ENCODE assay signal across 2 cellular contexts in the genomic region with DNA sequence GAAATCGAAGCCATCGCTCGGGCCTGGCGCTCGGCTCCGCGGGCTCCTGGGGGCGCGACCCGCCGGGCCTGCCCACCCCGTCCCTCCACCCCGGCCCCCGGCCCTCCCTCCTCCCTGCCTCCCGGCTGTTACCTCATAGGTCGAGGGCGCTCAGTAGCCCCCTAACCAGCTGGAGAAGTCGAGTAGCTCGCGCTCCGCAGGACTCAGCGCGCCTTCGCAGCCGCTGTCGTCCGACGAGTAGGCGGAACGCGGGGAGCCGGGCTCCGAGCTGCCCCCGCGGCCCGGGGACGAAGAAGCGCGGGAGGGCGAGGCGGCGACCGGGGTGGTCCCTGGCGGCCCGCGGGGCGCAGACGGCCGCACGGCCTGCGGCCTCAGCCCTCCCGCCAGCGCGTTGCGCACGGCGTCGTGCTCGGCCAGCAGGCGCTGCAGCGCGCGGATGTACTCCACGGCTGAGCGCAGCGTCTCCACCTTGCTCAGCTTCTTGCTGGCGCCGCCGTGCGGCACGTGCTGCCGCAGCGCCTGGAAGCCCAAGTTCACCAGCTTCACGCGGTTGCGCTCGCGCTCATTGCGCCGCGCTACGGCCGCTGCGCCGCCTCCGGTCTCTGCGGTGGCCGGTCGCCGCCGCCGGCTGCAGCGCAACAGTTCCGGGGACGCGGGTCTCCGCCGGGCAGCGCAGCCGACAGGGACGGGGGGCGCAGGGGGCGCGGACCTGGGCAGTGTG.
TF ChIP-seq lines count a peak whose summit lies in the region.

No MANE protein-coding gene starts in this region.

TF ChIP-seq in WTC11, 78 proteins besides CTCF, POLR2A, EP300 and RAD21 (continued from another document and continues in another):
- TF ChIP-seq, protein P1, sequence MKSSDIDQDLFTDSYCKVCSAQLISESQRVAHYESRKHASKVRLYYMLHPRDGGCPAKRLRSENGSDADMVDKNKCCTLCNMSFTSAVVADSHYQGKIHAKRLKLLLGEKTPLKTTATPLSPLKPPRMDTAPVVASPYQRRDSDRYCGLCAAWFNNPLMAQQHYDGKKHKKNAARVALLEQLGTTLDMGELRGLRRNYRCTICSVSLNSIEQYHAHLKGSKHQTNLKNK (CRISPR knock-in tag; IDR thresholded peaks at IDR 0.05) = no peak
- TF ChIP-seq, protein P2, sequence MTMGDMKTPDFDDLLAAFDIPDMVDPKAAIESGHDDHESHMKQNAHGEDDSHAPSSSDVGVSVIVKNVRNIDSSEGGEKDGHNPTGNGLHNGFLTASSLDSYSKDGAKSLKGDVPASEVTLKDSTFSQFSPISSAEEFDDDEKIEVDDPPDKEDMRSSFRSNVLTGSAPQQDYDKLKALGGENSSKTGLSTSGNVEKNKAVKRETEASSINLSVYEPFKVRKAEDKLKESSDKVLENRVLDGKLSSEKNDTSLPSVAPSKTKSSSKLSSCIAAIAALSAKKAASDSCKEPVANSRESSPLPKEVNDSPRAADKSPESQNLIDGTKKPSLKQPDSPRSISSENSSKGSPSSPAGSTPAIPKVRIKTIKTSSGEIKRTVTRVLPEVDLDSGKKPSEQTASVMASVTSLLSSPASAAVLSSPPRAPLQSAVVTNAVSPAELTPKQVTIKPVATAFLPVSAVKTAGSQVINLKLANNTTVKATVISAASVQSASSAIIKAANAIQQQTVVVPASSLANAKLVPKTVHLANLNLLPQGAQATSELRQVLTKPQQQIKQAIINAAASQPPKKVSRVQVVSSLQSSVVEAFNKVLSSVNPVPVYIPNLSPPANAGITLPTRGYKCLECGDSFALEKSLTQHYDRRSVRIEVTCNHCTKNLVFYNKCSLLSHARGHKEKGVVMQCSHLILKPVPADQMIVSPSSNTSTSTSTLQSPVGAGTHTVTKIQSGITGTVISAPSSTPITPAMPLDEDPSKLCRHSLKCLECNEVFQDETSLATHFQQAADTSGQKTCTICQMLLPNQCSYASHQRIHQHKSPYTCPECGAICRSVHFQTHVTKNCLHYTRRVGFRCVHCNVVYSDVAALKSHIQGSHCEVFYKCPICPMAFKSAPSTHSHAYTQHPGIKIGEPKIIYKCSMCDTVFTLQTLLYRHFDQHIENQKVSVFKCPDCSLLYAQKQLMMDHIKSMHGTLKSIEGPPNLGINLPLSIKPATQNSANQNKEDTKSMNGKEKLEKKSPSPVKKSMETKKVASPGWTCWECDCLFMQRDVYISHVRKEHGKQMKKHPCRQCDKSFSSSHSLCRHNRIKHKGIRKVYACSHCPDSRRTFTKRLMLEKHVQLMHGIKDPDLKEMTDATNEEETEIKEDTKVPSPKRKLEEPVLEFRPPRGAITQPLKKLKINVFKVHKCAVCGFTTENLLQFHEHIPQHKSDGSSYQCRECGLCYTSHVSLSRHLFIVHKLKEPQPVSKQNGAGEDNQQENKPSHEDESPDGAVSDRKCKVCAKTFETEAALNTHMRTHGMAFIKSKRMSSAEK (CRISPR knock-in tag; IDR thresholded peaks at IDR 0.05; ENCODE audit: borderline replicate concordance) = no peak
- TF ChIP-seq FOXK1 (CRISPR knock-in tag; IDR thresholded peaks at IDR 0.05) (peak; percentile 99), MXD4 (CRISPR knock-in tag; IDR thresholded peaks at IDR 0.05; ENCODE audit: borderline replicate concordance) (no peak), CREM (CRISPR knock-in tag; IDR thresholded peaks at IDR 0.05) (peak; percentile 94), CREB1 (CRISPR knock-in tag; IDR thresholded peaks at IDR 0.05) (peak; percentile 98)
- TF ChIP-seq, protein P3, sequence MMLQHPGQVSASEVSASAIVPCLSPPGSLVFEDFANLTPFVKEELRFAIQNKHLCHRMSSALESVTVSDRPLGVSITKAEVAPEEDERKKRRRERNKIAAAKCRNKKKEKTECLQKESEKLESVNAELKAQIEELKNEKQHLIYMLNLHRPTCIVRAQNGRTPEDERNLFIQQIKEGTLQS (CRISPR knock-in tag; conservative IDR thresholded peaks at IDR 0.05) = peak; percentile 89
- TF ChIP-seq, protein P4, sequence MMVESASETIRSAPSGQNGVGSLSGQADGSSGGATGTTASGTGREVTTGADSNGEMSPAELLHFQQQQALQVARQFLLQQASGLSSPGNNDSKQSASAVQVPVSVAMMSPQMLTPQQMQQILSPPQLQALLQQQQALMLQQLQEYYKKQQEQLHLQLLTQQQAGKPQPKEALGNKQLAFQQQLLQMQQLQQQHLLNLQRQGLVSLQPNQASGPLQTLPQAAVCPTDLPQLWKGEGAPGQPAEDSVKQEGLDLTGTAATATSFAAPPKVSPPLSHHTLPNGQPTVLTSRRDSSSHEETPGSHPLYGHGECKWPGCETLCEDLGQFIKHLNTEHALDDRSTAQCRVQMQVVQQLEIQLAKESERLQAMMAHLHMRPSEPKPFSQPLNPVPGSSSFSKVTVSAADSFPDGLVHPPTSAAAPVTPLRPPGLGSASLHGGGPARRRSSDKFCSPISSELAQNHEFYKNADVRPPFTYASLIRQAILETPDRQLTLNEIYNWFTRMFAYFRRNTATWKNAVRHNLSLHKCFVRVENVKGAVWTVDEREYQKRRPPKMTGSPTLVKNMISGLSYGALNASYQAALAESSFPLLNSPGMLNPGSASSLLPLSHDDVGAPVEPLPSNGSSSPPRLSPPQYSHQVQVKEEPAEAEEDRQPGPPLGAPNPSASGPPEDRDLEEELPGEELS (CRISPR knock-in tag; IDR thresholded peaks at IDR 0.05) = peak; percentile 100
- TF ChIP-seq, protein P5, sequence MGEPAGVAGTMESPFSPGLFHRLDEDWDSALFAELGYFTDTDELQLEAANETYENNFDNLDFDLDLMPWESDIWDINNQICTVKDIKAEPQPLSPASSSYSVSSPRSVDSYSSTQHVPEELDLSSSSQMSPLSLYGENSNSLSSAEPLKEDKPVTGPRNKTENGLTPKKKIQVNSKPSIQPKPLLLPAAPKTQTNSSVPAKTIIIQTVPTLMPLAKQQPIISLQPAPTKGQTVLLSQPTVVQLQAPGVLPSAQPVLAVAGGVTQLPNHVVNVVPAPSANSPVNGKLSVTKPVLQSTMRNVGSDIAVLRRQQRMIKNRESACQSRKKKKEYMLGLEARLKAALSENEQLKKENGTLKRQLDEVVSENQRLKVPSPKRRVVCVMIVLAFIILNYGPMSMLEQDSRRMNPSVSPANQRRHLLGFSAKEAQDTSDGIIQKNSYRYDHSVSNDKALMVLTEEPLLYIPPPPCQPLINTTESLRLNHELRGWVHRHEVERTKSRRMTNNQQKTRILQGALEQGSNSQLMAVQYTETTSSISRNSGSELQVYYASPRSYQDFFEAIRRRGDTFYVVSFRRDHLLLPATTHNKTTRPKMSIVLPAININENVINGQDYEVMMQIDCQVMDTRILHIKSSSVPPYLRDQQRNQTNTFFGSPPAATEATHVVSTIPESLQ (CRISPR knock-in tag; IDR thresholded peaks at IDR 0.05) = peak; percentile 86
- TF ChIP-seq, protein P6, sequence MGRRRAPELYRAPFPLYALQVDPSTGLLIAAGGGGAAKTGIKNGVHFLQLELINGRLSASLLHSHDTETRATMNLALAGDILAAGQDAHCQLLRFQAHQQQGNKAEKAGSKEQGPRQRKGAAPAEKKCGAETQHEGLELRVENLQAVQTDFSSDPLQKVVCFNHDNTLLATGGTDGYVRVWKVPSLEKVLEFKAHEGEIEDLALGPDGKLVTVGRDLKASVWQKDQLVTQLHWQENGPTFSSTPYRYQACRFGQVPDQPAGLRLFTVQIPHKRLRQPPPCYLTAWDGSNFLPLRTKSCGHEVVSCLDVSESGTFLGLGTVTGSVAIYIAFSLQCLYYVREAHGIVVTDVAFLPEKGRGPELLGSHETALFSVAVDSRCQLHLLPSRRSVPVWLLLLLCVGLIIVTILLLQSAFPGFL (CRISPR knock-in tag; IDR thresholded peaks at IDR 0.05; ENCODE audit: borderline replicate concordance) = peak; percentile 97; the same call in 1 of the 2 replicates

TF ChIP-seq in H1, 55 proteins besides CTCF, POLR2A, EP300 and RAD21 (continued from another document):
- TF ChIP-seq, protein P3 (IDR thresholded peaks at IDR 0.05; ENCODE audit: insufficient read depth, low read depth, low read length) = no peak
- TF ChIP-seq CREB1 (IDR thresholded peaks at IDR 0.05) (0 out of 2 replicates have a peak, but pooled peaks have one; percentile 31), YY1 (IDR thresholded peaks at IDR 0.05; ENCODE audit: low read depth, low read length) (no peak), JUND (IDR thresholded peaks at IDR 0.05; ENCODE audit: low read length) (no peak), RNF2 (IDR thresholded peaks at IDR 0.05; ENCODE audit: borderline replicate concordance, low read depth, low read length, missing control alignments, poor library complexity, severe bottlenecking) (peak; percentile 19), SP1 (IDR thresholded peaks at IDR 0.05; ENCODE audit: low read depth, low read length) (no peak)
- TF ChIP-seq, protein P7, sequence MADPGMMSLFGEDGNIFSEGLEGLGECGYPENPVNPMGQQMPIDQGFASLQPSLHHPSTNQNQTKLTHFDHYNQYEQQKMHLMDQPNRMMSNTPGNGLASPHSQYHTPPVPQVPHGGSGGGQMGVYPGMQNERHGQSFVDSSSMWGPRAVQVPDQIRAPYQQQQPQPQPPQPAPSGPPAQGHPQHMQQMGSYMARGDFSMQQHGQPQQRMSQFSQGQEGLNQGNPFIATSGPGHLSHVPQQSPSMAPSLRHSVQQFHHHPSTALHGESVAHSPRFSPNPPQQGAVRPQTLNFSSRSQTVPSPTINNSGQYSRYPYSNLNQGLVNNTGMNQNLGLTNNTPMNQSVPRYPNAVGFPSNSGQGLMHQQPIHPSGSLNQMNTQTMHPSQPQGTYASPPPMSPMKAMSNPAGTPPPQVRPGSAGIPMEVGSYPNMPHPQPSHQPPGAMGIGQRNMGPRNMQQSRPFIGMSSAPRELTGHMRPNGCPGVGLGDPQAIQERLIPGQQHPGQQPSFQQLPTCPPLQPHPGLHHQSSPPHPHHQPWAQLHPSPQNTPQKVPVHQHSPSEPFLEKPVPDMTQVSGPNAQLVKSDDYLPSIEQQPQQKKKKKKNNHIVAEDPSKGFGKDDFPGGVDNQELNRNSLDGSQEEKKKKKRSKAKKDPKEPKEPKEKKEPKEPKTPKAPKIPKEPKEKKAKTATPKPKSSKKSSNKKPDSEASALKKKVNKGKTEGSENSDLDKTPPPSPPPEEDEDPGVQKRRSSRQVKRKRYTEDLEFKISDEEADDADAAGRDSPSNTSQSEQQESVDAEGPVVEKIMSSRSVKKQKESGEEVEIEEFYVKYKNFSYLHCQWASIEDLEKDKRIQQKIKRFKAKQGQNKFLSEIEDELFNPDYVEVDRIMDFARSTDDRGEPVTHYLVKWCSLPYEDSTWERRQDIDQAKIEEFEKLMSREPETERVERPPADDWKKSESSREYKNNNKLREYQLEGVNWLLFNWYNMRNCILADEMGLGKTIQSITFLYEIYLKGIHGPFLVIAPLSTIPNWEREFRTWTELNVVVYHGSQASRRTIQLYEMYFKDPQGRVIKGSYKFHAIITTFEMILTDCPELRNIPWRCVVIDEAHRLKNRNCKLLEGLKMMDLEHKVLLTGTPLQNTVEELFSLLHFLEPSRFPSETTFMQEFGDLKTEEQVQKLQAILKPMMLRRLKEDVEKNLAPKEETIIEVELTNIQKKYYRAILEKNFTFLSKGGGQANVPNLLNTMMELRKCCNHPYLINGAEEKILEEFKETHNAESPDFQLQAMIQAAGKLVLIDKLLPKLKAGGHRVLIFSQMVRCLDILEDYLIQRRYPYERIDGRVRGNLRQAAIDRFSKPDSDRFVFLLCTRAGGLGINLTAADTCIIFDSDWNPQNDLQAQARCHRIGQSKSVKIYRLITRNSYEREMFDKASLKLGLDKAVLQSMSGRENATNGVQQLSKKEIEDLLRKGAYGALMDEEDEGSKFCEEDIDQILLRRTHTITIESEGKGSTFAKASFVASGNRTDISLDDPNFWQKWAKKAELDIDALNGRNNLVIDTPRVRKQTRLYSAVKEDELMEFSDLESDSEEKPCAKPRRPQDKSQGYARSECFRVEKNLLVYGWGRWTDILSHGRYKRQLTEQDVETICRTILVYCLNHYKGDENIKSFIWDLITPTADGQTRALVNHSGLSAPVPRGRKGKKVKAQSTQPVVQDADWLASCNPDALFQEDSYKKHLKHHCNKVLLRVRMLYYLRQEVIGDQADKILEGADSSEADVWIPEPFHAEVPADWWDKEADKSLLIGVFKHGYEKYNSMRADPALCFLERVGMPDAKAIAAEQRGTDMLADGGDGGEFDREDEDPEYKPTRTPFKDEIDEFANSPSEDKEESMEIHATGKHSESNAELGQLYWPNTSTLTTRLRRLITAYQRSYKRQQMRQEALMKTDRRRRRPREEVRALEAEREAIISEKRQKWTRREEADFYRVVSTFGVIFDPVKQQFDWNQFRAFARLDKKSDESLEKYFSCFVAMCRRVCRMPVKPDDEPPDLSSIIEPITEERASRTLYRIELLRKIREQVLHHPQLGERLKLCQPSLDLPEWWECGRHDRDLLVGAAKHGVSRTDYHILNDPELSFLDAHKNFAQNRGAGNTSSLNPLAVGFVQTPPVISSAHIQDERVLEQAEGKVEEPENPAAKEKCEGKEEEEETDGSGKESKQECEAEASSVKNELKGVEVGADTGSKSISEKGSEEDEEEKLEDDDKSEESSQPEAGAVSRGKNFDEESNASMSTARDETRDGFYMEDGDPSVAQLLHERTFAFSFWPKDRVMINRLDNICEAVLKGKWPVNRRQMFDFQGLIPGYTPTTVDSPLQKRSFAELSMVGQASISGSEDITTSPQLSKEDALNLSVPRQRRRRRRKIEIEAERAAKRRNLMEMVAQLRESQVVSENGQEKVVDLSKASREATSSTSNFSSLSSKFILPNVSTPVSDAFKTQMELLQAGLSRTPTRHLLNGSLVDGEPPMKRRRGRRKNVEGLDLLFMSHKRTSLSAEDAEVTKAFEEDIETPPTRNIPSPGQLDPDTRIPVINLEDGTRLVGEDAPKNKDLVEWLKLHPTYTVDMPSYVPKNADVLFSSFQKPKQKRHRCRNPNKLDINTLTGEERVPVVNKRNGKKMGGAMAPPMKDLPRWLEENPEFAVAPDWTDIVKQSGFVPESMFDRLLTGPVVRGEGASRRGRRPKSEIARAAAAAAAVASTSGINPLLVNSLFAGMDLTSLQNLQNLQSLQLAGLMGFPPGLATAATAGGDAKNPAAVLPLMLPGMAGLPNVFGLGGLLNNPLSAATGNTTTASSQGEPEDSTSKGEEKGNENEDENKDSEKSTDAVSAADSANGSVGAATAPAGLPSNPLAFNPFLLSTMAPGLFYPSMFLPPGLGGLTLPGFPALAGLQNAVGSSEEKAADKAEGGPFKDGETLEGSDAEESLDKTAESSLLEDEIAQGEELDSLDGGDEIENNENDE (IDR thresholded peaks at IDR 0.05; ENCODE audit: insufficient replicate concordance, low read length) = no peak
- TF ChIP-seq, protein P8, sequence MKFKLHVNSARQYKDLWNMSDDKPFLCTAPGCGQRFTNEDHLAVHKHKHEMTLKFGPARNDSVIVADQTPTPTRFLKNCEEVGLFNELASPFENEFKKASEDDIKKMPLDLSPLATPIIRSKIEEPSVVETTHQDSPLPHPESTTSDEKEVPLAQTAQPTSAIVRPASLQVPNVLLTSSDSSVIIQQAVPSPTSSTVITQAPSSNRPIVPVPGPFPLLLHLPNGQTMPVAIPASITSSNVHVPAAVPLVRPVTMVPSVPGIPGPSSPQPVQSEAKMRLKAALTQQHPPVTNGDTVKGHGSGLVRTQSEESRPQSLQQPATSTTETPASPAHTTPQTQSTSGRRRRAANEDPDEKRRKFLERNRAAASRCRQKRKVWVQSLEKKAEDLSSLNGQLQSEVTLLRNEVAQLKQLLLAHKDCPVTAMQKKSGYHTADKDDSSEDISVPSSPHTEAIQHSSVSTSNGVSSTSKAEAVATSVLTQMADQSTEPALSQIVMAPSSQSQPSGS (IDR thresholded peaks at IDR 0.05; ENCODE audit: low read length) = no peak
